ENCODE assay signal across 8 cellular contexts in genomic region chr1:1406101-1406820, GRCh38. TPM values are rescaled to one million over a fixed set of nuclear protein-coding genes. Genes with fewer than 3 reads are reported as not detected.
DNase-seq lines count a peak whose midpoint lies in the region; ATAC-seq and TF ChIP-seq lines count a peak whose summit lies in the region.

No MANE protein-coding gene starts in this region.

- peak overlapping the region; percentile 94 for H3K27ac Mint-ChIP-seq in activated naive CD4-positive, alpha-beta T cell treated with anti-CD3 and anti-CD28 coated beads, Interleukin-2, amount 10 ng/mL, durations not matched to agents 7 days and 5 days

- H3K4me1 ChIP-seq in upper lobe of left lung, result peaks cover 31 to 52% (median 35%) of the 10 kb centered on the region in 4 donors

- no peak for ATAC-seq in upper lobe of left lung (ENCODE audit: low FRiP score in 2 of 2)

- no peaks in the 10 kb centered on the region for H3K27me3 Mint-ChIP-seq in activated naive CD4-positive, alpha-beta T cell treated with anti-CD3 and anti-CD28 coated beads, Interleukin-2, amount 10 ng/mL, durations not matched to agents 7 days and 5 days

- peaks cover 41% of the 10 kb centered on the region for H3K36me3 Mint-ChIP-seq in activated naive CD4-positive, alpha-beta T cell treated with anti-CD3 and anti-CD28 coated beads, Interleukin-2, amount 10 ng/mL, durations not matched to agents 7 days and 5 days

- no peaks in the 10 kb centered on the region for H3K27me3 ChIP-seq in upper lobe of left lung

- intact Hi-C loops in lower leg skin (cut with DNase I; ENCODE audit: low total_unique reads), result no loop called here

- peak overlapping the region; percentile 83 to 90 (median 85) for H3K27ac ChIP-seq in upper lobe of left lung

- in situ Hi-C loops in astrocyte of the spinal cord (cut with HindIII; ENCODE audit: low sequenced_read_pairs), result no loop called here

- H3K9me3 Mint-ChIP-seq in activated naive CD4-positive, alpha-beta T cell treated with anti-CD3 and anti-CD28 coated beads, Interleukin-2, amount 10 ng/mL, durations not matched to agents 7 days and 5 days, result no peaks in the 10 kb centered on the region

- peaks cover 12 to 49% (median 37%) of the 10 kb centered on the region in 4 donors for H3K36me3 ChIP-seq in upper lobe of left lung

- TF ChIP-seq POLR2A in lower leg skin (IDR thresholded peaks at IDR 0.05) (no peak), upper lobe of left lung (IDR thresholded peaks at IDR 0.05) (no peak)

- H3K4me3 ChIP-seq in astrocyte of the spinal cord (ENCODE audit: low read depth, low read length) (peak overlapping the region; percentile 82), lower leg skin (ENCODE audit: low read depth, poor library complexity, severe bottlenecking) (peak overlapping the region; percentile 95), upper lobe of left lung (peak overlapping the region; percentile 82 to 97 (median 90))

- peak; percentile 36 for DNase-seq in activated naive CD4-positive, alpha-beta T cell treated with anti-CD3 and anti-CD28 coated beads, Interleukin-2, amount 10 ng/mL, durations not matched to agents 7 days and 5 days
- no peak for DNase-seq in activated naive CD4-positive, alpha-beta T cell treated with anti-CD3 and anti-CD28 coated beads, Interleukin-2, amount 50 U/mL, for 16 hours
- DNase-seq in astrocyte of the spinal cord (ENCODE audit: low read depth, low spot score) (no peak), lower leg skin (ENCODE audit: low spot score in 2 of 2) (no peak), upper lobe of left lung (no peak), DMS79 (lab: John Stamatoyannopoulos, UW) (no peak), NCI-H2171 (lab: John Stamatoyannopoulos, UW) (no peak)
- DNase-seq in stimulated activated CD4-positive, alpha-beta T cell treated with anti-CD3 and anti-CD28 coated beads, Interleukin-4, amount 100 ng/mL, for 4 hours, result no peak

- H3K4me1 Mint-ChIP-seq in activated naive CD4-positive, alpha-beta T cell treated with anti-CD3 and anti-CD28 coated beads, Interleukin-2, amount 10 ng/mL, durations not matched to agents 7 days and 5 days, result peaks cover 52% of the 10 kb centered on the region

- CTCF ChIA-PET in activated naive CD4-positive, alpha-beta T cell treated with anti-CD3 and anti-CD28 coated beads, Interleukin-2, amount 10 ng/mL, durations not matched to agents 7 days and 5 days (lab: Charles Lee), result no interaction called here

- no peak for TF ChIP-seq EP300 in upper lobe of left lung (IDR thresholded peaks at IDR 0.05)

- no peaks in the 10 kb centered on the region for H3K9me3 ChIP-seq in upper lobe of left lung

- peak overlapping the region; percentile 85 for H3K4me3 Mint-ChIP-seq in activated naive CD4-positive, alpha-beta T cell treated with anti-CD3 and anti-CD28 coated beads, Interleukin-2, amount 10 ng/mL, durations not matched to agents 7 days and 5 days

- TF ChIP-seq CTCF in astrocyte of the spinal cord (IDR thresholded peaks at IDR 0.05; ENCODE audit: low read depth, low read length) (no peak), lower leg skin (IDR thresholded peaks at IDR 0.05) (no peak), upper lobe of left lung (IDR thresholded peaks at IDR 0.05) (no peak)

- 35 to 48% methylated on average over 36 to 43 of the region's 43 CpGs for WGBS in lower leg skin, 2 donors
- WGBS in upper lobe of left lung, 2 donors, result 44 to 45% methylated on average over 40 to 41 of the region's 43 CpGs

RNA-seq across cellular contexts. Expression of gene MRPL20, which starts 0.8 kb away (rescaled TPM):
- total RNA-seq in lower leg skin (100 to 1,000 TPM in 3 of 4 donors, 10 to 100 TPM in 1; 83.4 to 122 (median 106) TPM), upper lobe of left lung (100 to 1,000 TPM in 3 of 6 donors, 10 to 100 TPM in 3; 90.7 to 145 (median 101) TPM)

RNA-seq across cellular contexts. Expression of gene CCNL2, which starts 7.1 kb away (rescaled TPM):
- total RNA-seq in lower leg skin (100 to 1,000 TPM; 122 to 249 (median 142) TPM), upper lobe of left lung (100 to 1,000 TPM; 131 to 897 (median 216) TPM)

RNA-seq across cellular contexts. Expression of gene ANKRD65, which starts 14.8 kb away (rescaled TPM):
- total RNA-seq in lower leg skin (10 to 100 TPM in 1 of 4 donors, 1 to 10 TPM in 3; 3.1 to 10.9 (median 6.2) TPM), upper lobe of left lung (10 to 100 TPM; 21.3 to 54.5 (median 34.7) TPM)

RNA-seq across cellular contexts. Expression of gene VWA1, which starts 29.2 kb away (rescaled TPM):
- total RNA-seq in lower leg skin (10 to 100 TPM; 26.5 to 36.4 (median 30.1) TPM), upper lobe of left lung (100 to 1,000 TPM in 2 of 6 donors, 10 to 100 TPM in 4; 41.8 to 108 (median 62.5) TPM)

RNA-seq across cellular contexts. Expression of gene AURKAIP1, which starts 31.3 kb away (rescaled TPM):
- total RNA-seq in lower leg skin, result 100 to 1,000 TPM in 3 of 4 donors, 10 to 100 TPM in 1; 97.3 to 140 (median 114) TPM
- 100 to 1,000 TPM in 5 of 6 donors, 10 to 100 TPM in 1; 76.0 to 149 (median 119) TPM for total RNA-seq in upper lobe of left lung
